In genomic region chr1:94069649-94070285, GRCh38 we compare ENCODE assay signal across 9 cellular contexts. TPM values are rescaled to one million over a fixed set of nuclear protein-coding genes. Genes with fewer than 3 reads are reported as not detected.
DNase-seq lines count a peak whose midpoint lies in the region; ATAC-seq and TF ChIP-seq lines count a peak whose summit lies in the region.
"Had no signal": no experiment of that assay in that cellular context is flagged by ENCODE, and none has a peak within 500 bp of the region (broad histone marks: within the 10 kb centered on the region; RNA-seq: fewer than 3 reads in every experiment).

No MANE protein-coding gene starts in this region.

- H3K79me2 ChIP-seq in Karpas-422 (ENCODE audit: low read length) = no peaks in the 10 kb centered on the region

- H3K4me1 ChIP-seq in left ventricle myocardium inferior = peaks cover 67% of the 10 kb centered on the region
- no peaks in the 10 kb centered on the region for H3K4me1 ChIP-seq in Karpas-422 (ENCODE audit: low read length)

- H4K20me1 ChIP-seq in Karpas-422 (ENCODE audit: insufficient read depth, low read depth, low read length) = no peaks in the 10 kb centered on the region

- peak overlapping the region; percentile 29 for H3K27ac Mint-ChIP-seq in mesothelial cell of epicardium

- H3K9me2 ChIP-seq in Karpas-422 (replicated peaks; ENCODE audit: insufficient read depth, low read length) = no peaks in the 10 kb centered on the region

- DNase-seq in left ventricle myocardium inferior (no peak), cardiac septum (ENCODE audit: low spot score) (no peak), cardiac fibroblast (ENCODE audit: low read depth in 2 of 2) (peak; percentile 55 to 62), mesothelial cell of epicardium (ENCODE audit: low spot score in 2 of 2, unreplicated experiment in 2 of 2) (no peak), NCI-H446 treated with DMSO at 0.1 percent for 48 hours (lab: John Stamatoyannopoulos, UW) (no peak), Karpas-422 (no peak)
- DNase-seq: NCI-H446 had no signal

- no peak overlapping the region for H2AFZ ChIP-seq in Karpas-422 (ENCODE audit: low read length)

- ATAC-seq in HG03039 (IDR thresholded peaks at IDR 0.05; ENCODE audit: unreplicated experiment) (no peak), GM21515 (IDR thresholded peaks at IDR 0.05; ENCODE audit: unreplicated experiment) (no peak)

- H3K27me3 Mint-ChIP-seq in mesothelial cell of epicardium (ENCODE audit: low read depth) = no peaks in the 10 kb centered on the region

- peak overlapping the region; percentile 77 for H3K27ac ChIP-seq in left ventricle myocardium inferior (replicated peaks)
- no peak overlapping the region for H3K27ac ChIP-seq in Karpas-422 (ENCODE audit: low read length)

- H3K9ac ChIP-seq in Karpas-422 (ENCODE audit: low read length) = no peak overlapping the region

- H3K27me3 ChIP-seq in left ventricle myocardium inferior (ENCODE audit: low read depth) (no peaks in the 10 kb centered on the region), Karpas-422 (ENCODE audit: low read length) (no peaks in the 10 kb centered on the region)

- H3K4me1 Mint-ChIP-seq in mesothelial cell of epicardium = peaks cover 69% of the 10 kb centered on the region

- H3K9me3 Mint-ChIP-seq in mesothelial cell of epicardium = no peaks in the 10 kb centered on the region

- TF ChIP-seq CTCF in left ventricle myocardium inferior (IDR thresholded peaks at IDR 0.05; ENCODE audit: borderline replicate concordance) (no peak), cardiac fibroblast (IDR thresholded peaks at IDR 0.05; ENCODE audit: low read depth, low read length) (no peak), mesothelial cell of epicardium (IDR thresholded peaks at IDR 0.05; ENCODE audit: unreplicated experiment) (no peak)

- H3K4me2 ChIP-seq in Karpas-422 (ENCODE audit: low read depth, low read length, poor library complexity, severe bottlenecking) = no peak overlapping the region

- H3K4me3 ChIP-seq in left ventricle myocardium inferior (no peak overlapping the region), cardiac fibroblast (replicated peaks in 1 of 2; ENCODE audit: low read depth in 2 of 2, low read length in 2 of 2) (no peak overlapping the region), Karpas-422 (ENCODE audit: low read length) (no peak overlapping the region)

- H3K36me3 ChIP-seq in left ventricle myocardium inferior (no peaks in the 10 kb centered on the region), Karpas-422 (ENCODE audit: insufficient read depth, low read length) (no peaks in the 10 kb centered on the region)

- H3K9me3 ChIP-seq in left ventricle myocardium inferior (replicated peaks) (no peaks in the 10 kb centered on the region), Karpas-422 (ENCODE audit: low read length) (no peaks in the 10 kb centered on the region)

- no peak overlapping the region for H3K4me3 Mint-ChIP-seq in mesothelial cell of epicardium

- intact Hi-C loops in left ventricle myocardium inferior (cut with micrococcal nuclease) (loop anchor here (10.0 kb wide), 2 partner anchors 85 to 145 kb away; no protein-coding TSS in a partner anchor), cardiac septum (cut with DNase I) (no loop called here)

- H3K36me3 Mint-ChIP-seq in mesothelial cell of epicardium = no peaks in the 10 kb centered on the region

RNA-seq across cellular contexts. Expression of gene ABCA4, which starts 51.2 kb away (rescaled TPM):
- total RNA-seq in left ventricle myocardium inferior = 0.11 TPM
- total RNA-seq in cardiac septum = 0.19 TPM
- 12.7 to 14.5 TPM (median 14.4 TPM) in 3 replicates for total RNA-seq in mesothelial cell of epicardium
- total RNA-seq in Karpas-422 (2014; rRNA removed; shearing (Covaris generic); ENCODE audit: low replicate concordance) = 0.25 TPM in 1 of 2 replicates, not detected in the other

Comparison
In these comparisons a context has a peak if more than half of its experiments do, and no peak if none do; other contexts are left out.
1. DNase-seq: peak in cardiac fibroblast (2 of 2); none in left ventricle myocardium inferior (single experiment), cardiac septum (single experiment), mesothelial cell of epicardium (0 of 2), NCI-H446 treated with DMSO at 0.1 percent for 48 hours (single experiment) and Karpas-422 (single experiment).
2. RNA of gene ABCA4, which starts 51.2 kb away (total RNA-seq): 12.7 to 14.5 TPM in mesothelial cell of epicardium; 0.19 TPM in cardiac septum (single experiment), 0.11 TPM in left ventricle myocardium inferior (single experiment) and 0.25 TPM in Karpas-422; every median in the first group is over 10 times any median in the second.